Comparison of ENCODE assay signal across 15 cellular contexts in the genomic region with DNA sequence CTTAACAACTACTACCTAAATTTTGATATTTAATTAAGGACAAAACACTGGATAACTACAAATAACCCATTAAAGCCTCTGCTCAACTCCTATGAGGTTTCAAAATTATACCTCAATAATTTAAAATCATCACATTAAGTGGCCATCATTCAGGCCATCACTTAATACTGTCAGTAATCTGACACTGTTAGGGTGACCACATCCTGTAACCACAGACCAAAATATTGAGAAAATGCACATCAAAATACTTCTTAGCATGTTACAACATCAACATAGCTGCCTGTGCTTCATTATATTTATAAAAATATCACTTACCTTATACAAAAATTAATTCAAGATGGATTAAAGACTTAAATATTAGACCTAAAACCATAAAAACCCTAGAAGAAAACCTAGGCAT. TPM values are rescaled to one million over a fixed set of nuclear protein-coding genes. Genes with fewer than 3 reads are reported as not detected.
DNase-seq lines count a peak whose midpoint lies in the region; ATAC-seq and TF ChIP-seq lines count a peak whose summit lies in the region.
"Had no signal": no experiment of that assay in that cellular context is flagged by ENCODE, and none has a peak within 500 bp of the region (broad histone marks: within the 10 kb centered on the region; RNA-seq: fewer than 3 reads in every experiment).

No MANE protein-coding gene starts in this region.

- DNase-seq in AG04449 (ENCODE audit: low read depth, low spot score) (peak; percentile 23), T-helper 17 cell (no peak), posterior vena cava (ENCODE audit: low spot score) (no peak), gastrocnemius medialis (no peak)
- DNase-seq: DMS79 treated with DMSO at 0.1 percent for 48 hours; MG63; naive thymus-derived CD4-positive, alpha-beta T cell; NK-92 treated with Interleukin-12 subunit alpha and Interleukin-12 subunit beta, amount 100 ng/mL, for 24 hours; stomach had no signal

- no peaks in the 10 kb centered on the region for H3K27me3 Mint-ChIP-seq in T-helper 17 cell
- H3K27me3 Mint-ChIP-seq: B cell; naive thymus-derived CD4-positive, alpha-beta T cell had no signal

- H3K27ac ChIP-seq in gastrocnemius medialis: no peak overlapping the region
- H3K27ac ChIP-seq: stomach, VCaP had no signal

- TF ChIP-seq POLR2A in gastrocnemius medialis (IDR thresholded peaks at IDR 0.05): no peak

- peaks cover 2% of the 10 kb centered on the region for H3K36me3 Mint-ChIP-seq in T-helper 17 cell (ENCODE audit: low read depth)

- POLR2A ChIA-PET in AG04449 (lab: Yijun Ruan, JAX): no interaction called here

- H3K9me3 ChIP-seq in T-helper 17 cell (ENCODE audit: control insufficient read depth, low read length, poor library complexity, severe bottlenecking): no peaks in the 10 kb centered on the region
- H3K9me3 ChIP-seq in gastrocnemius medialis: no peaks in the 10 kb centered on the region
- H3K9me3 ChIP-seq: MG63, stomach had no signal

- peak overlapping the region; percentile 66 for H3K27ac Mint-ChIP-seq in T-helper 17 cell
- H3K27ac Mint-ChIP-seq: B cell had no signal

- peaks cover 2 to 5% of the 10 kb centered on the region in 2 donors for H3K36me3 ChIP-seq in gastrocnemius medialis

- CTCF ChIA-PET in AG04449 (lab: Yijun Ruan, JAX): no interaction called here

- in situ Hi-C loops in gastrocnemius medialis (cut with MboI; ENCODE audit: low sequenced_read_pairs in 4 of 4): no loop called here

- H3K27me3 ChIP-seq in gastrocnemius medialis: no peaks in the 10 kb centered on the region
- H3K27me3 ChIP-seq: MG63, stomach had no signal

- intact Hi-C loops in posterior vena cava (cut with DNase I): no loop called here
- intact Hi-C loops in gastrocnemius medialis (cut with DNase I; ENCODE audit: low total_unique reads): no loop called here

- H3K4me3 ChIP-seq in AG04449 (ENCODE audit: low read depth, low read length) (no peak overlapping the region), gastrocnemius medialis (no peak overlapping the region)
- H3K4me3 ChIP-seq: MG63, stomach had no signal

- H3K4me1 Mint-ChIP-seq in T-helper 17 cell: peaks cover 13% of the 10 kb centered on the region

- H3K4me3 Mint-ChIP-seq in T-helper 17 cell: peak overlapping the region; percentile 31
- H3K4me3 Mint-ChIP-seq: B cell had no signal

- peaks cover 12 to 20% of the 10 kb centered on the region in 2 donors for H3K4me1 ChIP-seq in gastrocnemius medialis

- TF ChIP-seq CTCF in AG04449 (IDR thresholded peaks at IDR 0.05; ENCODE audit: insufficient read depth, low read length, missing control alignments) (no peak), gastrocnemius medialis (IDR thresholded peaks at IDR 0.05 in 4 of 5, conservative IDR thresholded peaks at IDR 0.05 in 1 of 5) (no peak)

- peak; percentile 67 for ATAC-seq in GM18498 (IDR thresholded peaks at IDR 0.05; ENCODE audit: unreplicated experiment)
- peak; percentile 48 for ATAC-seq in HG02885 (IDR thresholded peaks at IDR 0.05; ENCODE audit: poor library complexity, unreplicated experiment)
- ATAC-seq in T-helper 17 cell: no peak
- no peak for ATAC-seq in SK-N-SH treated with all-trans-retinoic acid at 6 μM for 48 hours
- no peak for ATAC-seq in gastrocnemius medialis
- ATAC-seq in HG02588 (IDR thresholded peaks at IDR 0.05; ENCODE audit: unreplicated experiment): no peak
- ATAC-seq: naive thymus-derived CD4-positive, alpha-beta T cell had no signal

TF ChIP-seq in SK-N-SH treated with all-trans-retinoic acid at 6 μM for 48 hours, 23 proteins besides CTCF, POLR2A, EP300 and RAD21:
- TF ChIP-seq TOX (CRISPR knock-in tag; IDR thresholded peaks at IDR 0.05; ENCODE audit: borderline replicate concordance) (no peak), ZNF70 (CRISPR knock-in tag; IDR thresholded peaks at IDR 0.05) (no peak), ZFP30 (CRISPR knock-in tag; IDR thresholded peaks at IDR 0.05) (no peak), BACH2 (CRISPR knock-in tag; IDR thresholded peaks at IDR 0.05; ENCODE audit: borderline replicate concordance) (no peak), ZFP3 (CRISPR knock-in tag; IDR thresholded peaks at IDR 0.05) (no peak), POU6F1 (CRISPR knock-in tag; IDR thresholded peaks at IDR 0.05; ENCODE audit: borderline replicate concordance, low read depth) (no peak), PPARA (CRISPR knock-in tag; IDR thresholded peaks at IDR 0.05; ENCODE audit: borderline replicate concordance) (no peak), RARB (CRISPR knock-in tag; IDR thresholded peaks at IDR 0.05) (no peak), TSHZ2 (CRISPR knock-in tag; IDR thresholded peaks at IDR 0.05) (no peak), ZNF565 (CRISPR knock-in tag; conservative IDR thresholded peaks at IDR 0.05; ENCODE audit: low read depth) (no peak), PATZ1 (CRISPR knock-in tag; IDR thresholded peaks at IDR 0.05; ENCODE audit: borderline replicate concordance) (no peak), TCF4 (CRISPR knock-in tag; IDR thresholded peaks at IDR 0.05; ENCODE audit: borderline replicate concordance) (no peak), ESRRG (CRISPR knock-in tag; IDR thresholded peaks at IDR 0.05) (no peak), ISL1 (CRISPR knock-in tag; IDR thresholded peaks at IDR 0.05) (no peak), OSR1 (CRISPR knock-in tag; IDR thresholded peaks at IDR 0.05) (no peak), ARNTL (CRISPR knock-in tag; IDR thresholded peaks at IDR 0.05; ENCODE audit: borderline replicate concordance, low read depth) (no peak), GLIS3 (CRISPR knock-in tag; IDR thresholded peaks at IDR 0.05) (no peak)
- TF ChIP-seq, protein P1, sequence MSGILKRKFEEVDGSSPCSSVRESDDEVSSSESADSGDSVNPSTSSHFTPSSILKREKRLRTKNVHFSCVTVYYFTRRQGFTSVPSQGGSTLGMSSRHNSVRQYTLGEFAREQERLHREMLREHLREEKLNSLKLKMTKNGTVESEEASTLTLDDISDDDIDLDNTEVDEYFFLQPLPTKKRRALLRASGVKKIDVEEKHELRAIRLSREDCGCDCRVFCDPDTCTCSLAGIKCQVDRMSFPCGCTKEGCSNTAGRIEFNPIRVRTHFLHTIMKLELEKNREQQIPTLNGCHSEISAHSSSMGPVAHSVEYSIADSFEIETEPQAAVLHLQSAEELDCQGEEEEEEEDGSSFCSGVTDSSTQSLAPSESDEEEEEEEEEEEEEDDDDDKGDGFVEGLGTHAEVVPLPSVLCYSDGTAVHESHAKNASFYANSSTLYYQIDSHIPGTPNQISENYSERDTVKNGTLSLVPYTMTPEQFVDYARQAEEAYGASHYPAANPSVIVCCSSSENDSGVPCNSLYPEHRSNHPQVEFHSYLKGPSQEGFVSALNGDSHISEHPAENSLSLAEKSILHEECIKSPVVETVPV (CRISPR knock-in tag; IDR thresholded peaks at IDR 0.05): no peak

RNA-seq across cellular contexts. Expression of gene SEM1, which starts 23.3 kb away (rescaled TPM):
- total RNA-seq in T-helper 17 cell: 10 to 100 TPM; 15.2 to 24.9 TPM
- 10 to 100 TPM; 40.6 to 45.8 TPM for total RNA-seq in posterior vena cava
- total RNA-seq in gastrocnemius medialis: 10 to 100 TPM; 18.6 to 66.0 (median 20.9) TPM

Comparison
In these comparisons a context has a peak if more than half of its experiments do, and no peak if none do; other contexts are left out.
1. ATAC-seq: peak in GM18498 (single experiment) and HG02885 (single experiment); none in T-helper 17 cell (single experiment), SK-N-SH treated with all-trans-retinoic acid at 6 μM for 48 hours (single experiment), gastrocnemius medialis (0 of 2) and HG02588 (single experiment).